13 cellular contexts compared by ENCODE assay signal in the genomic region with DNA sequence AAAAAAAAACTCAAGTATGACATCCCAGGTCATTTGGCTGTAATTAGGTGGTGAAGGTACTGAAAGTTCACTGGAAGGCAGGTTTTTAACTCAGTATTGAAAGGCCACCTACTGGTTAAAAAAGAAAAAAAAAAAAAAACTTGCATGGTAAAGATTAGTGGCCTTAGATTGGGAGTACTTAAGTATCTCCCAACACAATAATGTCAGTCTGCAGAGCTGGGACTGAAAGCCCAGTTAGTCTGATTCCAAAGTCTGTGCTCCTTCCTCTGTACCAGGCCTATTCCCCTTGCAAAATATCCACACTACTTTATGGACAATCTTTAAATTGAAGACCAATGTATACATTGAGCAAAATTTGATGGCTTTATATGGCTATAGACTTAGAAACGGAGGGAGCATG.
DNase-seq lines count a peak whose midpoint lies in the region; ATAC-seq and TF ChIP-seq lines count a peak whose summit lies in the region.
"Had no signal": no experiment of that assay in that cellular context is flagged by ENCODE, and none has a peak within 500 bp of the region (broad histone marks: within the 10 kb centered on the region; RNA-seq: fewer than 3 reads in every experiment).

No MANE protein-coding gene starts in this region.

- no peaks in the 10 kb centered on the region for H3K27me3 ChIP-seq in RWPE2 (ENCODE audit: insufficient read depth, poor library complexity, severe bottlenecking)

- TF ChIP-seq CTCF in RWPE2 (IDR thresholded peaks at IDR 0.05; ENCODE audit: poor library complexity, severe bottlenecking): peak; percentile 68
- TF ChIP-seq CTCF in glutamatergic neuron (IDR thresholded peaks at IDR 0.05; ENCODE audit: partially characterized antibody, unreplicated experiment): peak; percentile 66

- H3K4me1 Mint-ChIP-seq in glutamatergic neuron (ENCODE audit: low read depth, unreplicated experiment): no peaks in the 10 kb centered on the region
- H3K4me1 Mint-ChIP-seq: CD4-positive, CD25-positive, alpha-beta regulatory T cell; nephron; T-helper 17 cell had no signal

- no peaks in the 10 kb centered on the region for H3K36me3 ChIP-seq in RWPE2 (ENCODE audit: low read depth)

- DNase-seq in AG08395 (ENCODE audit: low spot score) (peak; percentile 1), HT-29 (ENCODE audit: low spot score) (peak; percentile 50), RWPE2 (ENCODE audit: low spot score) (no peak), glutamatergic neuron (no peak), HK-2 (ENCODE audit: unreplicated experiment) (no peak), NCI-H1092 treated with DMSO at 0.1 percent for 48 hours (lab: John Stamatoyannopoulos, UW) (no peak)
- DNase-seq in stimulated activated CD4-positive, alpha-beta T cell treated with anti-CD3 and anti-CD28 coated beads, Interleukin-1b, Interleukin-23, amount 100 ng/mL, for 48 hours: no peak
- DNase-seq: CD4-positive, CD25-positive, alpha-beta regulatory T cell; NCI-H2029; stimulated activated CD4-positive, alpha-beta T cell treated with anti-CD3 and anti-CD28 coated beads, Interleukin-2, amount 100 ng/mL, for 48 hours; T-helper 17 cell had no signal

- no peak overlapping the region for H3K27ac ChIP-seq in RWPE2 (ENCODE audit: poor library complexity, severe bottlenecking)

- no peaks in the 10 kb centered on the region for H3K9me3 Mint-ChIP-seq in glutamatergic neuron (ENCODE audit: unreplicated experiment)
- H3K9me3 Mint-ChIP-seq: nephron had no signal

- peak; percentile 63; the same call in 2 of the 3 replicates for ATAC-seq in RWPE2 (ENCODE audit: low read depth)
- ATAC-seq in HG02938 (IDR thresholded peaks at IDR 0.05; ENCODE audit: unreplicated experiment): no peak
- ATAC-seq: T-helper 17 cell had no signal

- H3K36me3 Mint-ChIP-seq in glutamatergic neuron (ENCODE audit: unreplicated experiment): no peaks in the 10 kb centered on the region
- H3K36me3 Mint-ChIP-seq: CD4-positive, CD25-positive, alpha-beta regulatory T cell had no signal

- H3K4me1 ChIP-seq in RWPE2 (ENCODE audit: insufficient read depth, poor library complexity, severe bottlenecking): no peaks in the 10 kb centered on the region

- H3K27ac Mint-ChIP-seq in glutamatergic neuron (ENCODE audit: unreplicated experiment): no peak overlapping the region
- H3K27ac Mint-ChIP-seq: CD4-positive, CD25-positive, alpha-beta regulatory T cell; nephron; T-helper 17 cell had no signal

- no peak overlapping the region for H3K4me3 ChIP-seq in RWPE2 (ENCODE audit: severe bottlenecking)

- H3K27me3 Mint-ChIP-seq in glutamatergic neuron (ENCODE audit: unreplicated experiment): no peaks in the 10 kb centered on the region
- H3K27me3 Mint-ChIP-seq: CD4-positive, CD25-positive, alpha-beta regulatory T cell; T-helper 17 cell had no signal

- H3K4me3 Mint-ChIP-seq in glutamatergic neuron (ENCODE audit: unreplicated experiment): no peak overlapping the region
- H3K4me3 Mint-ChIP-seq: CD4-positive, CD25-positive, alpha-beta regulatory T cell; nephron; T-helper 17 cell had no signal

- H3K9me3 ChIP-seq in RWPE2 (ENCODE audit: severe bottlenecking): no peaks in the 10 kb centered on the region

Comparison
In these comparisons a context has a peak if more than half of its experiments do, and no peak if none do; other contexts are left out.
1. DNase-seq: peak in AG08395 (single experiment) and HT-29 (single experiment); none in RWPE2 (single experiment), glutamatergic neuron (single experiment), HK-2 (single experiment), NCI-H1092 treated with DMSO at 0.1 percent for 48 hours (single experiment) and stimulated activated CD4-positive, alpha-beta T cell treated with anti-CD3 and anti-CD28 coated beads, Interleukin-1b, Interleukin-23, amount 100 ng/mL, for 48 hours (single experiment).